In the genomic region with DNA sequence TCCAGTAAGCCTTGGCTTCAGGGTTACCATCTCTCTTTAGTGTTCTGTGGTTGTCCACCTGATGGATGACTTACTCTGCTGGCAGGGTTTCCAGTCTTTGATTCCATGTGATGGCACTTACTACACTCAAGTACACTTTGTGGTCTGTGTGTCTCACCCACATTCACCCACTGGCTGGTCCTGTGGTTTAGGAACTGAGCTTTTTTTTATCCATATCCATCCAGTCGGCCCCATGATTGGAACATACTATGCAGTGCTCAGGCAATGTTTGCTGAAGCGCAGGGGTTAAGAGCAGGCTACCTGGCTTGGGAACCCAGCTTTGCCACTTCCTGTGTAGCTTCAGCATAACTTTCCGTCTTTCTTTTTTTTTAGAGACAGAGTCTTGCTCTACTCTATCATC, we compare ENCODE assay signal across 7 cellular contexts.
DNase-seq lines count a peak whose midpoint lies in the region; ATAC-seq and FAIRE-seq lines count a peak whose summit lies in the region.
"Had no signal": no experiment of that assay in that cellular context is flagged by ENCODE, and none has a peak within 500 bp of the region (broad histone marks: within the 10 kb centered on the region; RNA-seq: fewer than 3 reads in every experiment).

No MANE protein-coding gene starts in this region.

- peaks cover 3% of the 10 kb centered on the region for H3K27me3 Mint-ChIP-seq in activated naive CD8-positive, alpha-beta T cell treated with anti-CD3 and anti-CD28 coated beads, Interleukin-2, amount 50 U/mL, for 24 hours

- peak; percentile 37 for ATAC-seq in activated naive CD8-positive, alpha-beta T cell treated with anti-CD3 and anti-CD28 coated beads, Interleukin-2, amount 50 U/mL, for 24 hours
- no peak for ATAC-seq in HG02870 (IDR thresholded peaks at IDR 0.05; ENCODE audit: unreplicated experiment)

- H3K27ac Mint-ChIP-seq in activated naive CD8-positive, alpha-beta T cell treated with anti-CD3 and anti-CD28 coated beads, Interleukin-2, amount 50 U/mL, for 24 hours = peak overlapping the region; percentile 86

- peaks cover 19% of the 10 kb centered on the region for H3K36me3 Mint-ChIP-seq in activated naive CD8-positive, alpha-beta T cell treated with anti-CD3 and anti-CD28 coated beads, Interleukin-2, amount 50 U/mL, for 24 hours (ENCODE audit: low read depth)

- H3K4me3 Mint-ChIP-seq in activated naive CD8-positive, alpha-beta T cell treated with anti-CD3 and anti-CD28 coated beads, Interleukin-2, amount 50 U/mL, for 24 hours = peak overlapping the region; percentile 35

- no peak for FAIRE-seq in urothelium cell line (lab: Jason Lieb, UNC)

- peaks cover 43% of the 10 kb centered on the region for H3K4me1 Mint-ChIP-seq in activated naive CD8-positive, alpha-beta T cell treated with anti-CD3 and anti-CD28 coated beads, Interleukin-2, amount 50 U/mL, for 24 hours

- peak; percentile 63 for DNase-seq in stimulated activated CD4-positive, alpha-beta T cell treated with anti-CD3 and anti-CD28 coated beads, Interleukin-15, amount 100 ng/mL, for 24 hours
- no peak for DNase-seq in stimulated activated CD4-positive, alpha-beta T cell treated with anti-CD3 and anti-CD28 coated beads, Interleukin-12 subunit alpha, Interleukin-12 subunit beta, amount 100 ng/mL, for 4 hours
- peak; percentile 60 for DNase-seq in activated naive CD8-positive, alpha-beta T cell treated with anti-CD3 and anti-CD28 coated beads, Interleukin-2, amount 50 U/mL, for 24 hours
- DNase-seq in urothelium cell line (ENCODE audit: low spot score) (peak; percentile 72), cerebellar nuclear complex (lab: John Stamatoyannopoulos, UW) (no peak)
- DNase-seq: aorta had no signal

- no peaks in the 10 kb centered on the region for H3K9me3 Mint-ChIP-seq in activated naive CD8-positive, alpha-beta T cell treated with anti-CD3 and anti-CD28 coated beads, Interleukin-2, amount 50 U/mL, for 24 hours

Comparison
In these comparisons a context has a peak if more than half of its experiments do, and no peak if none do; other contexts are left out.
1. DNase-seq: peak in stimulated activated CD4-positive, alpha-beta T cell treated with anti-CD3 and anti-CD28 coated beads, Interleukin-15, amount 100 ng/mL, for 24 hours (single experiment), activated naive CD8-positive, alpha-beta T cell treated with anti-CD3 and anti-CD28 coated beads, Interleukin-2, amount 50 U/mL, for 24 hours (single experiment) and urothelium cell line (single experiment); none in stimulated activated CD4-positive, alpha-beta T cell treated with anti-CD3 and anti-CD28 coated beads, Interleukin-12 subunit alpha, Interleukin-12 subunit beta, amount 100 ng/mL, for 4 hours (single experiment) and cerebellar nuclear complex (0 of 2).